27 cellular contexts compared by ENCODE assay signal in the genomic region with DNA sequence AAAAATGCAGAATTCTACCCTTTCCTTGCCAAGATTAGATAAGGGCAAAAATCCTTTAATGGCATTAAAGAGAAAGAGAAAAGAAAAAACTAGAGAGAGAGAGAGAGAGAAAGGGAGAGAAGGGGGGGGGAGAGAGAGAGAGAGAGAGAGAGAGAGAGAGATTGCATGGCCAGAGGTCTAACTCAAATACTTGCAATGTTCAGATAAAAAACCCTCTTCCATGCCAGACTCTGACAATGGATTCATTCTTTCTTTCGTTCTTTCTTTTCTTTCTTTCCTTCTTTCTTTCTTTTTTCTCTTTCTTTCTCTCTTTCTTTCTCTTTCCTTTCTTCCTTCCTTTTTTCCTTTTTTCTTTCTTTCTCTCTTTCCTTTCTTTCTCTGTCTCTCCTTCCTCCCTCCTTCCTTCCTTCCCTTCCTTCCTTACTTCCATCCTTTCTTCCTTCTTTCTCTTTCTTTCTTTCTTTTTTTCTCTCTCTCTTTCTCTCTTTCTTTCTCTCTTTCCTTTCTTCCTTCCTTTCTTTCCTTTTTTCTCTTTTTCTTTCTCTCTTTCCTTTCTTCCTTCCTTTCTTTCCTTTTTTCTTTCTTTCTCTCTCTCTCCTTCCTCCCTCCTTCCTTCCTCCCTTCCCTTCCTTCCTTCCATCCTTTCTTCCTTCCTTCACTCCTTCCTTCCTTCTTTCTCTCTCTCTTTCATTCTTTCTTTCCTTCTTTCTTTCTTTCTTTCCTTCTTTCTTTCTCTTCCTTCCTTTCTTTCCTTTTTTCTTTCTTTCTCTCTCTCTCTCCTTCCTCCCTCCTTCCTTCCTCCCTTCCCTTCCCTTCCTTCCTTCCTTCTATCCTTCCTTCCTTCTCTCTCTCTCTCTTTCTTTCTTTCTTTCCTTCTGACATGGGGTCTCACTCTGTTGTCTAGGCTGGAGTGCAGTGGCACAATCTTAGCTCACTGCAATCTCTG.
DNase-seq lines count a peak whose midpoint lies in the region; ATAC-seq, FAIRE-seq and TF ChIP-seq lines count a peak whose summit lies in the region.
"Had no signal": no experiment of that assay in that cellular context is flagged by ENCODE, and none has a peak within 500 bp of the region (broad histone marks: within the 10 kb centered on the region; RNA-seq: fewer than 3 reads in every experiment).

No MANE protein-coding gene starts in this region.

- ATAC-seq in activated T-cell treated with anti-CD3 and anti-CD28 coated beads, Interleukin-2, amount 50 U/mL, for 72 hours (replicated peaks in 1 of 2) = no peak
- ATAC-seq in A549 = no peak
- no peak for ATAC-seq in T-helper 17 cell
- no peak for ATAC-seq in T-cell (replicated peaks in 1 of 4)

- H3K9me3 ChIP-seq in A549 (no peaks in the 10 kb centered on the region), T-helper 17 cell (ENCODE audit: control insufficient read depth, low read length, poor library complexity, severe bottlenecking) (no peaks in the 10 kb centered on the region)
- H3K9me3 ChIP-seq: BLaER1 treated with 17β-estradiol and CSF1 and Interleukin-3, amounts not matched to agents 10 nM and 100 nM had no signal

- WGBS in A549 (ENCODE audit: missing lambda C conversion rate) = 83% methylated on average over 1 of the region's 1 CpG

- peak overlapping the region; percentile 1 for H3K27ac Mint-ChIP-seq in activated T-cell treated with anti-CD3 and anti-CD28 coated beads, Interleukin-2, amount 50 U/mL, for 72 hours
- H3K27ac Mint-ChIP-seq in T-helper 17 cell (peak overlapping the region; percentile 86), T-cell (no peak overlapping the region)
- H3K27ac Mint-ChIP-seq: CD4-positive, alpha-beta T cell had no signal

- no peaks in the 10 kb centered on the region for H3K9me3 Mint-ChIP-seq in activated T-cell treated with anti-CD3 and anti-CD28 coated beads, Interleukin-2, amount 50 U/mL, for 72 hours
- no peaks in the 10 kb centered on the region for H3K9me3 Mint-ChIP-seq in T-cell
- H3K9me3 Mint-ChIP-seq: CD4-positive, alpha-beta T cell had no signal

- peak overlapping the region; percentile 91 to 96; a peak in 3 of 6 replicates for H3K27ac ChIP-seq in A549
- H3K27ac ChIP-seq: BLaER1 treated with 17β-estradiol and CSF1 and Interleukin-3, amounts not matched to agents 10 nM and 100 nM; SK-N-MC had no signal

- CTCF ChIA-PET in A549 (lab: Yijun Ruan, JAX) (interaction anchor here (0.7 to 10.2 kb wide), 16 partner anchors 8 to 392 kb away, joined by 3 to 332 read pairs (median 10); partner anchors contain the start of gene PFKFB3), T-cell (lab: Charles Lee) (interaction anchor here in 1 of 2 donors (0.8 kb wide), 1 partner anchor 286 kb away, joined by 8 read pairs; no protein-coding TSS in a partner anchor)

- no peak for TF ChIP-seq EP300 in A549 (IDR thresholded peaks at IDR 0.05)

- TF ChIP-seq CTCF in A549 (IDR thresholded peaks at IDR 0.05) (no peak), fibroblast of the aortic adventitia (IDR thresholded peaks at IDR 0.05; ENCODE audit: insufficient read depth, low read length) (no peak)

- no peak for TF ChIP-seq RAD21 in A549 (conservative IDR thresholded peaks at IDR 0.05 in 1 of 2, IDR thresholded peaks at IDR 0.05 in 1 of 2)

- peaks cover 0 to 4% of the 10 kb centered on the region in 2 donors for H3K36me3 Mint-ChIP-seq in activated T-cell treated with anti-CD3 and anti-CD28 coated beads, Interleukin-2, amount 50 U/mL, for 72 hours (ENCODE audit: insufficient read depth in 2 of 2)
- H3K36me3 Mint-ChIP-seq in T-helper 17 cell (ENCODE audit: low read depth) = peaks cover 2% of the 10 kb centered on the region
- no peaks in the 10 kb centered on the region for H3K36me3 Mint-ChIP-seq in T-cell

- no peak overlapping the region for H3K4me3 Mint-ChIP-seq in activated T-cell treated with anti-CD3 and anti-CD28 coated beads, Interleukin-2, amount 50 U/mL, for 72 hours
- H3K4me3 Mint-ChIP-seq in T-helper 17 cell = no peak overlapping the region
- H3K4me3 Mint-ChIP-seq in T-cell = no peak overlapping the region
- H3K4me3 Mint-ChIP-seq: CD4-positive, alpha-beta T cell had no signal

- TF ChIP-seq POLR2A in A549 (IDR thresholded peaks at IDR 0.05; ENCODE audit: low read length) (no peak), erythroblast (IDR thresholded peaks at IDR 0.05; ENCODE audit: low read length) (no peak)

- no peak overlapping the region for H3K4me2 ChIP-seq in A549
- H3K4me2 ChIP-seq: BLaER1 treated with 17β-estradiol and CSF1 and Interleukin-3, amounts not matched to agents 10 nM and 100 nM had no signal

- no peak for DNase-seq in activated T-cell treated with anti-CD3 and anti-CD28 coated beads, Interleukin-2, amount 50 U/mL, for 72 hours
- DNase-seq in activated T-cell treated with anti-CD3 and anti-CD28 coated beads, Interleukin-2, amount 50 U/mL, for 1 hour = no peak
- DNase-seq in A549 (ENCODE audit: low read depth in 1 of 2, low spot score in 1 of 2) (no peak), T-helper 17 cell (no peak), fibroblast of the aortic adventitia (ENCODE audit: low read depth) (peak; percentile 18), NCI-H2227 treated with DMSO at 0.1 percent for 48 hours (lab: John Stamatoyannopoulos, UW) (no peak), erythroblast (lab: John Stamatoyannopoulos, UW) (no peak), T-cell (no peak)
- DNase-seq: CD4-positive, alpha-beta T cell; COR-L47; DMS79; EL; GDM1; HCEC 1CT; Kasumi-1; NCI-H1092 treated with DMSO at 0.1 percent for 48 hours; NCI-H1436 treated with DMSO at 0.1 percent for 48 hours; NCI-H187 treated with DMSO at 0.1 percent for 48 hours; NCI-H2171 treated with DMSO at 0.1 percent for 48 hours; NCI-H524; NCI-H774; SIG-M5 had no signal

- POLR2A ChIA-PET in A549 (lab: Yijun Ruan, JAX) (interaction anchor here (0.8 to 6.2 kb wide), 2 partner anchors 200 to 201 kb away, joined by 4 to 367 read pairs; partner anchors contain the start of gene PFKFB3), T-cell (lab: Charles Lee) (interaction anchor here in 1 of 2 donors (0.6 kb wide), 1 partner anchor 118 kb away, joined by 4 read pairs; no protein-coding TSS in a partner anchor)

- peaks cover 58% of the 10 kb centered on the region for H3K4me1 Mint-ChIP-seq in activated T-cell treated with anti-CD3 and anti-CD28 coated beads, Interleukin-2, amount 50 U/mL, for 72 hours (ENCODE audit: low read depth)
- H3K4me1 Mint-ChIP-seq in T-helper 17 cell (peaks cover 40% of the 10 kb centered on the region), T-cell (peaks cover 34 to 43% (median 41%) of the 10 kb centered on the region in 3 donors)

- peaks cover 50% of the 10 kb centered on the region for H3K4me1 ChIP-seq in A549

- H3K27me3 Mint-ChIP-seq in activated T-cell treated with anti-CD3 and anti-CD28 coated beads, Interleukin-2, amount 50 U/mL, for 72 hours (ENCODE audit: low read depth) = peaks cover 35% of the 10 kb centered on the region
- H3K27me3 Mint-ChIP-seq in T-helper 17 cell (no peaks in the 10 kb centered on the region), T-cell (peaks cover 0 to 4% of the 10 kb centered on the region in 2 donors)
- H3K27me3 Mint-ChIP-seq: CD4-positive, alpha-beta T cell had no signal

- H3K4me3 ChIP-seq in A549 = no peak overlapping the region
- H3K4me3 ChIP-seq in fibroblast of the aortic adventitia (ENCODE audit: low read depth, low read length) = no peak overlapping the region
- H3K4me3 ChIP-seq: BLaER1 treated with 17β-estradiol and CSF1 and Interleukin-3, amounts not matched to agents 10 nM and 100 nM; SK-N-MC had no signal

- no peak for FAIRE-seq in A549 (lab: Jason Lieb, UNC)
- FAIRE-seq: GM12891, H1, RCC 7860 had no signal

TF ChIP-seq in A549, 52 proteins besides CTCF, POLR2A, EP300 and RAD21:
- TF ChIP-seq EHF (CRISPR knock-in tag; IDR thresholded peaks at IDR 0.05) (no peak), SMC3 (IDR thresholded peaks at IDR 0.05) (no peak), E2F6 (IDR thresholded peaks at IDR 0.05; ENCODE audit: borderline replicate concordance, low read depth) (no peak), JUNB (IDR thresholded peaks at IDR 0.05) (no peak), FOSL2 (IDR thresholded peaks at IDR 0.05) (no peak), FOSL2 (CRISPR knock-in tag; IDR thresholded peaks at IDR 0.05) (no peak), HOXB5 (CRISPR knock-in tag; IDR thresholded peaks at IDR 0.05) (no peak), USF2 (IDR thresholded peaks at IDR 0.05) (no peak), NFE2L2 (conservative IDR thresholded peaks at IDR 0.05; ENCODE audit: low read length) (no peak), HEYL (CRISPR knock-in tag; IDR thresholded peaks at IDR 0.05) (no peak)
- TF ChIP-seq, protein P1, sequence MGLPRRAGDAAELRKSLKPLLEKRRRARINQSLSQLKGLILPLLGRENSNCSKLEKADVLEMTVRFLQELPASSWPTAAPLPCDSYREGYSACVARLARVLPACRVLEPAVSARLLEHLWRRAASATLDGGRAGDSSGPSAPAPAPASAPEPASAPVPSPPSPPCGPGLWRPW (IDR thresholded peaks at IDR 0.05) = no peak

Comparison
In these comparisons a context has a peak if more than half of its experiments do, and no peak if none do; other contexts are left out.
1. H3K27ac Mint-ChIP-seq: peak in activated T-cell treated with anti-CD3 and anti-CD28 coated beads, Interleukin-2, amount 50 U/mL, for 72 hours (single experiment) and T-helper 17 cell (single experiment); none in T-cell (0 of 2).